ENCODE assay signal across 18 cellular contexts in genomic region chr7:22695476-22696132, GRCh38. TPM values are rescaled to one million over a fixed set of nuclear protein-coding genes. Genes with fewer than 3 reads are reported as not detected.
A peak's percentile ranks its signal among the peaks of the same experiment; 100 is the strongest.
DNase-seq lines count a peak whose midpoint lies in the region; ATAC-seq lines count a peak whose summit lies in the region.
"Had no signal": no experiment of that assay in that cellular context is flagged by ENCODE, and none has a peak within 500 bp of the region (broad histone marks: within the 10 kb centered on the region; RNA-seq: fewer than 3 reads in every experiment).

No MANE protein-coding gene starts in this region.

- no peak for ATAC-seq in activated T-helper 17 cell treated with anti-CD3 and anti-CD28 coated beads, Interleukin-2, amount 50 U/mL, for 72 hours (replicated peaks)
- no peak for ATAC-seq in naive thymus-derived CD4-positive, alpha-beta T cell

- peaks cover 4% of the 10 kb centered on the region for H3K27me3 Mint-ChIP-seq in activated CD4-positive, alpha-beta memory T cell treated with anti-CD3 and anti-CD28 coated beads, Interleukin-2, amount 10 ng/mL, durations not matched to agents 7 days and 5 days
- H3K27me3 Mint-ChIP-seq in activated CD4-positive, alpha-beta memory T cell treated with anti-CD3 and anti-CD28 coated beads for 36 hours = peaks cover 2% of the 10 kb centered on the region
- peaks cover 2% of the 10 kb centered on the region for H3K27me3 Mint-ChIP-seq in IgD-negative memory B cell
- no peaks in the 10 kb centered on the region for H3K27me3 Mint-ChIP-seq in activated T-helper 17 cell treated with anti-CD3 and anti-CD28 coated beads, Interleukin-2, amount 50 U/mL, for 72 hours
- peaks cover 0 to 19% (median 0%) of the 10 kb centered on the region in 5 donors for H3K27me3 Mint-ChIP-seq in naive thymus-derived CD4-positive, alpha-beta T cell

- peaks cover 3 to 31% of the 10 kb centered on the region in 2 donors for H3K4me1 ChIP-seq in naive thymus-derived CD4-positive, alpha-beta T cell (ENCODE audit: control insufficient read depth in 2 of 2, insufficient read depth in 2 of 2, low read length in 2 of 2)
- H3K4me1 ChIP-seq: HAP-1 had no signal

- H3K4me3 ChIP-seq in naive thymus-derived CD4-positive, alpha-beta T cell (ENCODE audit: low read length) = no peak overlapping the region
- H3K4me3 ChIP-seq: HAP-1 had no signal

- POLR2A ChIA-PET in activated CD4-positive, alpha-beta memory T cell treated with anti-CD3 and anti-CD28 coated beads, Interleukin-2, amount 10 ng/mL, durations not matched to agents 7 days and 5 days (lab: Charles Lee) = interaction anchor here (1.1 to 5.1 kb wide), 7 partner anchors 12 to 410 kb away, joined by 3 to 47 read pairs (median 5); partner anchors contain the start of genes IL6 and KLHL7
- POLR2A ChIA-PET in activated CD4-positive, alpha-beta memory T cell treated with anti-CD3 and anti-CD28 coated beads for 36 hours (lab: Charles Lee) = no interaction called here
- POLR2A ChIA-PET in naive thymus-derived CD4-positive, alpha-beta T cell (lab: Charles Lee) = interaction anchor here (2.0 kb wide), 1 partner anchor 15 kb away, joined by 8 read pairs; no protein-coding TSS in a partner anchor

- CTCF ChIA-PET in activated CD4-positive, alpha-beta memory T cell treated with anti-CD3 and anti-CD28 coated beads, Interleukin-2, amount 10 ng/mL, durations not matched to agents 7 days and 5 days (lab: Charles Lee) = interaction anchor here (1.0 to 3.7 kb wide), 6 partner anchors 14 to 135 kb away, joined by 3 to 26 read pairs (median 5); partner anchors contain the start of gene IL6
- CTCF ChIA-PET in activated CD4-positive, alpha-beta memory T cell treated with anti-CD3 and anti-CD28 coated beads for 36 hours (lab: Charles Lee) = interaction anchor here (1.1 to 4.3 kb wide), 3 partner anchors 33 to 134 kb away, joined by 3 to 18 read pairs (median 8); no protein-coding TSS in a partner anchor
- CTCF ChIA-PET in naive thymus-derived CD4-positive, alpha-beta T cell (lab: Charles Lee) = interaction anchor here (0.9 to 1.8 kb wide), 2 partner anchors 30 to 32 kb away, joined by 3 to 5 read pairs; partner anchors contain the start of gene IL6

- H3K9me3 ChIP-seq in naive thymus-derived CD4-positive, alpha-beta T cell (ENCODE audit: control insufficient read depth in 2 of 3, low read length in 3 of 3) = no peaks in the 10 kb centered on the region
- H3K9me3 ChIP-seq: HAP-1 had no signal

- H3K36me3 ChIP-seq in naive thymus-derived CD4-positive, alpha-beta T cell (ENCODE audit: control insufficient read depth in 2 of 3, insufficient read depth in 3 of 3, low read length in 3 of 3) = no peaks in the 10 kb centered on the region
- H3K36me3 ChIP-seq: HAP-1 had no signal

- peaks cover 6% of the 10 kb centered on the region for H3K36me3 Mint-ChIP-seq in activated CD4-positive, alpha-beta memory T cell treated with anti-CD3 and anti-CD28 coated beads, Interleukin-2, amount 10 ng/mL, durations not matched to agents 7 days and 5 days (ENCODE audit: low read depth)
- no peaks in the 10 kb centered on the region for H3K36me3 Mint-ChIP-seq in activated CD4-positive, alpha-beta memory T cell treated with anti-CD3 and anti-CD28 coated beads for 36 hours
- H3K36me3 Mint-ChIP-seq in IgD-negative memory B cell = no peaks in the 10 kb centered on the region
- no peaks in the 10 kb centered on the region for H3K36me3 Mint-ChIP-seq in activated T-helper 17 cell treated with anti-CD3 and anti-CD28 coated beads, Interleukin-2, amount 50 U/mL, for 72 hours (ENCODE audit: low read depth)
- H3K36me3 Mint-ChIP-seq in naive thymus-derived CD4-positive, alpha-beta T cell = peaks cover 0 to 23% (median 0%) of the 10 kb centered on the region in 5 donors
- H3K36me3 Mint-ChIP-seq: CD4-positive, CD25-positive, alpha-beta regulatory T cell had no signal

- H3K27ac Mint-ChIP-seq in activated CD4-positive, alpha-beta memory T cell treated with anti-CD3 and anti-CD28 coated beads, Interleukin-2, amount 10 ng/mL, durations not matched to agents 7 days and 5 days = peak overlapping the region; percentile 75
- no peak overlapping the region for H3K27ac Mint-ChIP-seq in activated CD4-positive, alpha-beta memory T cell treated with anti-CD3 and anti-CD28 coated beads for 36 hours
- H3K27ac Mint-ChIP-seq in IgD-negative memory B cell = peak overlapping the region in 1 of 3 donors; percentile 73
- no peak overlapping the region for H3K27ac Mint-ChIP-seq in activated T-helper 17 cell treated with anti-CD3 and anti-CD28 coated beads, Interleukin-2, amount 50 U/mL, for 72 hours
- peak overlapping the region in 3 of 9 donors; percentile 3 to 35 (median 12) for H3K27ac Mint-ChIP-seq in naive thymus-derived CD4-positive, alpha-beta T cell

- H3K27me3 ChIP-seq in naive thymus-derived CD4-positive, alpha-beta T cell (ENCODE audit: control insufficient read depth in 2 of 2, insufficient read depth in 2 of 2, low read length in 2 of 2) = no peaks in the 10 kb centered on the region

- H3K27ac ChIP-seq in naive thymus-derived CD4-positive, alpha-beta T cell (ENCODE audit: low read depth, low read length) = no peak overlapping the region

- peaks cover 63% of the 10 kb centered on the region for H3K4me1 Mint-ChIP-seq in activated CD4-positive, alpha-beta memory T cell treated with anti-CD3 and anti-CD28 coated beads, Interleukin-2, amount 10 ng/mL, durations not matched to agents 7 days and 5 days
- peaks cover 64% of the 10 kb centered on the region for H3K4me1 Mint-ChIP-seq in activated CD4-positive, alpha-beta memory T cell treated with anti-CD3 and anti-CD28 coated beads for 36 hours (ENCODE audit: low read depth)
- H3K4me1 Mint-ChIP-seq in IgD-negative memory B cell = peaks cover 46 to 52% (median 48%) of the 10 kb centered on the region in 3 donors
- peaks cover 46% of the 10 kb centered on the region for H3K4me1 Mint-ChIP-seq in activated T-helper 17 cell treated with anti-CD3 and anti-CD28 coated beads, Interleukin-2, amount 50 U/mL, for 72 hours
- peaks cover 32 to 72% (median 46%) of the 10 kb centered on the region in 7 donors for H3K4me1 Mint-ChIP-seq in naive thymus-derived CD4-positive, alpha-beta T cell

- no peak for DNase-seq in activated CD4-positive, alpha-beta memory T cell treated with anti-CD3 and anti-CD28 coated beads, Interleukin-2, amount 10 ng/mL, durations not matched to agents 7 days and 5 days
- no peak for DNase-seq in activated CD4-positive, alpha-beta memory T cell treated with anti-CD3 and anti-CD28 coated beads for 36 hours
- no peak for DNase-seq in naive thymus-derived CD4-positive, alpha-beta T cell
- DNase-seq in NCI-H226 = no peak
- DNase-seq in GM19238 (ENCODE audit: insufficient read length, low spot score) = no peak
- DNase-seq in NCI-H1092 (lab: John Stamatoyannopoulos, UW) = no peak
- DNase-seq: AML-193; Calu3; CD4-positive, CD25-positive, alpha-beta regulatory T cell; NCI-H146; NCI-H2081 treated with DMSO at 0.1 percent for 48 hours; NCI-H2227 treated with DMSO at 0.1 percent for 48 hours; NCI-H526; RPMI8226 had no signal

- peaks cover 2% of the 10 kb centered on the region for H3K9me3 Mint-ChIP-seq in activated CD4-positive, alpha-beta memory T cell treated with anti-CD3 and anti-CD28 coated beads, Interleukin-2, amount 10 ng/mL, durations not matched to agents 7 days and 5 days
- no peaks in the 10 kb centered on the region for H3K9me3 Mint-ChIP-seq in activated CD4-positive, alpha-beta memory T cell treated with anti-CD3 and anti-CD28 coated beads for 36 hours
- no peaks in the 10 kb centered on the region for H3K9me3 Mint-ChIP-seq in IgD-negative memory B cell
- H3K9me3 Mint-ChIP-seq in activated T-helper 17 cell treated with anti-CD3 and anti-CD28 coated beads, Interleukin-2, amount 50 U/mL, for 72 hours = peaks cover 5% of the 10 kb centered on the region
- no peaks in the 10 kb centered on the region for H3K9me3 Mint-ChIP-seq in naive thymus-derived CD4-positive, alpha-beta T cell
- H3K9me3 Mint-ChIP-seq: CD4-positive, CD25-positive, alpha-beta regulatory T cell had no signal

- intact Hi-C loops in activated CD4-positive, alpha-beta memory T cell treated with anti-CD3 and anti-CD28 coated beads for 36 hours (cut with micrococcal nuclease) = no loop called here
- intact Hi-C loops in naive thymus-derived CD4-positive, alpha-beta T cell (cut with micrococcal nuclease) = loop anchor here (2.0 to 10.0 kb wide), 5 partner anchors 19 to 1341 kb away; partner anchors contain the start of gene HYCC1 (in 1 of the 2)

- H3K4me3 Mint-ChIP-seq in activated CD4-positive, alpha-beta memory T cell treated with anti-CD3 and anti-CD28 coated beads, Interleukin-2, amount 10 ng/mL, durations not matched to agents 7 days and 5 days = no peak overlapping the region
- H3K4me3 Mint-ChIP-seq in activated CD4-positive, alpha-beta memory T cell treated with anti-CD3 and anti-CD28 coated beads for 36 hours = no peak overlapping the region
- H3K4me3 Mint-ChIP-seq in IgD-negative memory B cell = peak overlapping the region in 3 of 4 donors; percentile 63 to 86 (median 76)
- H3K4me3 Mint-ChIP-seq in activated T-helper 17 cell treated with anti-CD3 and anti-CD28 coated beads, Interleukin-2, amount 50 U/mL, for 72 hours = peak overlapping the region; percentile 50
- peak overlapping the region in 7 of 10 donors; percentile 6 to 53 (median 12) for H3K4me3 Mint-ChIP-seq in naive thymus-derived CD4-positive, alpha-beta T cell

RNA-seq across cellular contexts. Expression of gene IL6, which starts 31.4 kb away (rescaled TPM):
- total RNA-seq in activated CD4-positive, alpha-beta memory T cell treated with anti-CD3 and anti-CD28 coated beads, Interleukin-2, amount 10 ng/mL, durations not matched to agents 7 days and 5 days = under 1 TPM; 0.40 to 0.53 TPM
- total RNA-seq in activated CD4-positive, alpha-beta memory T cell treated with anti-CD3 and anti-CD28 coated beads for 36 hours = 1 to 10 TPM; 1.9 to 2.2 TPM
- 3.8 TPM for polyA plus RNA-seq in IgD-negative memory B cell
- total RNA-seq in activated T-helper 17 cell treated with anti-CD3 and anti-CD28 coated beads, Interleukin-2, amount 50 U/mL, for 72 hours = 1 to 10 TPM; 1.0 to 2.1 TPM
- 1 to 10 TPM in 2 of 5 experiments, under 1 TPM in 1, not detected in 2; 0.64 to 3.0 (median 1.0) TPM for total RNA-seq in naive thymus-derived CD4-positive, alpha-beta T cell
- under 1 TPM in 1 of 2 donors, not detected in 1; 0.73 TPM for polyA plus RNA-seq in naive thymus-derived CD4-positive, alpha-beta T cell
- total RNA-seq: A673; CD4-positive, CD25-positive, alpha-beta regulatory T cell had no signal
- polyA plus RNA-seq: CD4-positive, CD25-positive, alpha-beta regulatory T cell had no signal

Comparison
In these comparisons a context has a peak if more than half of its experiments do, and no peak if none do; other contexts are left out.
1. H3K4me3 Mint-ChIP-seq: peak in IgD-negative memory B cell (3 of 4), activated T-helper 17 cell treated with anti-CD3 and anti-CD28 coated beads, Interleukin-2, amount 50 U/mL, for 72 hours (single experiment) and naive thymus-derived CD4-positive, alpha-beta T cell (7 of 10); none in activated CD4-positive, alpha-beta memory T cell treated with anti-CD3 and anti-CD28 coated beads, Interleukin-2, amount 10 ng/mL, durations not matched to agents 7 days and 5 days (single experiment) and activated CD4-positive, alpha-beta memory T cell treated with anti-CD3 and anti-CD28 coated beads for 36 hours (single experiment).